ENCODE assay signal across 22 cellular contexts in the genomic region with DNA sequence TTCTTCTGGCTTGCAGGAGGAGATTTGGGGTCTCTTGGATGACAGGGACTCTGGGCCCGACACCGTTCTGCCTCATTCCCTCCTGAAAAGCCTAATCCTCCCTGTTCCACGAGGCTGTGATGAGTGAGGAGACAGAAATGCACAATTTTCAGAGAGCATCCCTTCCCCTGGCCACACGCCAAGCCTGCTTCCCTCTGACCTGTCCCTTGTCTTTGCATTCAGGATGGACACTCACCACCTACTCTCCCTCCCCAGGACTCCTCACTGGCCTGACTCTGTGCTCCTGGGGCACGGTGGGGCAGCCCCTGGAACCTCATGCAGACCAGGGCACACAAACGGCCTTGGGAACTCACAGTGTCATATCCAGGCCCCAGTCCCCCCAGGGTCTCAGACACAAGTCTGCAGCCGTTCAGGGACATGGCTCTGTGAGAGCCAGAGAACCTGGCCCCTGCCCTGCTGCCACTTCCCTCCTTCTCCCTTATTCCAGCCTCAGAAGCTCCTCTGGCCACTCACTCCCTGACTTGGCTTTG. TPM values are rescaled to one million over a fixed set of nuclear protein-coding genes. Genes with fewer than 3 reads are reported as not detected.
DNase-seq lines count a peak whose midpoint lies in the region; ATAC-seq and TF ChIP-seq lines count a peak whose summit lies in the region.
"Had no signal": no experiment of that assay in that cellular context is flagged by ENCODE, and none has a peak within 500 bp of the region (broad histone marks: within the 10 kb centered on the region; RNA-seq: fewer than 3 reads in every experiment).

No MANE protein-coding gene starts in this region.

- ATAC-seq in left ventricle myocardium superior = no peak
- ATAC-seq: A549; CD8-positive, alpha-beta T cell; HepG2 had no signal

- H3K27ac ChIP-seq in right atrium auricular region (no peak overlapping the region), brain microvascular endothelial cell (no peak overlapping the region)
- H3K27ac ChIP-seq: 22Rv1; A549; BLaER1 treated with 17β-estradiol and CSF1 and Interleukin-3, amounts not matched to agents 10 nM and 100 nM had no signal

- no peaks in the 10 kb centered on the region for H3K36me3 Mint-ChIP-seq in type B pancreatic cell
- H3K36me3 Mint-ChIP-seq: CD8-positive, alpha-beta T cell; IgD-negative memory B cell had no signal

- in situ Hi-C loops in brain microvascular endothelial cell (cut with HindIII; ENCODE audit: low pct_ligation_motif_present, low sequenced_read_pairs) = no loop called here

- no peaks in the 10 kb centered on the region for H3K4me1 ChIP-seq in right atrium auricular region
- H3K4me1 ChIP-seq: A549; BLaER1 treated with 17β-estradiol and CSF1 and Interleukin-3, amounts not matched to agents 10 nM and 100 nM; HAP-1 had no signal

- intact Hi-C loops in left ventricle myocardium superior (cut with micrococcal nuclease) = no loop called here

- no peak for TF ChIP-seq CTCF in right atrium auricular region (IDR thresholded peaks at IDR 0.05)
- no peak for TF ChIP-seq CTCF in type B pancreatic cell (conservative IDR thresholded peaks at IDR 0.05)
- no peak for TF ChIP-seq CTCF in brain microvascular endothelial cell (IDR thresholded peaks at IDR 0.05; ENCODE audit: low read depth, low read length, missing control alignments)

- H3K4me1 Mint-ChIP-seq in type B pancreatic cell (ENCODE audit: unreplicated experiment) = no peaks in the 10 kb centered on the region
- H3K4me1 Mint-ChIP-seq: B cell, IgD-negative memory B cell had no signal

- no peak overlapping the region for H3K4me3 Mint-ChIP-seq in type B pancreatic cell
- H3K4me3 Mint-ChIP-seq: B cell; CD8-positive, alpha-beta T cell; IgD-negative memory B cell had no signal

- no peaks in the 10 kb centered on the region for H3K36me3 ChIP-seq in right atrium auricular region
- H3K36me3 ChIP-seq in brain microvascular endothelial cell (replicated peaks) = no peaks in the 10 kb centered on the region
- H3K36me3 ChIP-seq: BLaER1 treated with 17β-estradiol and CSF1 and Interleukin-3, amounts not matched to agents 10 nM and 100 nM; HAP-1 had no signal

- no peaks in the 10 kb centered on the region for H3K9me3 ChIP-seq in right atrium auricular region
- H3K9me3 ChIP-seq: A549, HAP-1 had no signal

- H3K4me3 ChIP-seq in right atrium auricular region = no peak overlapping the region
- no peak overlapping the region for H3K4me3 ChIP-seq in brain microvascular endothelial cell (ENCODE audit: low read depth, low read length)
- H3K4me3 ChIP-seq: A549; BLaER1 treated with 17β-estradiol and CSF1 and Interleukin-3, amounts not matched to agents 10 nM and 100 nM; HAP-1 had no signal

- no peaks in the 10 kb centered on the region for H3K27me3 ChIP-seq in right atrium auricular region
- H3K27me3 ChIP-seq in brain microvascular endothelial cell (replicated peaks) = no peaks in the 10 kb centered on the region
- H3K27me3 ChIP-seq: BLaER1 treated with 17β-estradiol and CSF1 and Interleukin-3, amounts not matched to agents 10 nM and 100 nM had no signal

- H3K27me3 Mint-ChIP-seq in type B pancreatic cell = peaks cover 40% of the 10 kb centered on the region

- DNase-seq in right atrium auricular region (ENCODE audit: low spot score) = peak; percentile 32
- no peak for DNase-seq in left ventricle myocardium superior
- peak; percentile 81 for DNase-seq in mesenteric fat pad (ENCODE audit: low spot score)
- DNase-seq in type B pancreatic cell (ENCODE audit: extremely low spot score, unreplicated experiment) = no peak
- DNase-seq in brain microvascular endothelial cell = no peak
- DNase-seq in DMS114 treated with DMSO at 0.1 percent for 48 hours (lab: John Stamatoyannopoulos, UW; ENCODE audit: unreplicated experiment) = no peak
- DNase-seq in NCI-H2171 (lab: John Stamatoyannopoulos, UW) = no peak
- DNase-seq: Calu3; CD8-positive, alpha-beta T cell; DMS53; DND-41; EL; KG1 had no signal

- peak overlapping the region; percentile 39 for H3K27ac Mint-ChIP-seq in type B pancreatic cell
- H3K27ac Mint-ChIP-seq: B cell; CD8-positive, alpha-beta T cell; IgD-negative memory B cell had no signal

- H3K9me3 Mint-ChIP-seq in type B pancreatic cell = no peaks in the 10 kb centered on the region
- H3K9me3 Mint-ChIP-seq: CD8-positive, alpha-beta T cell had no signal

RNA-seq across cellular contexts. Expression of a gene that starts 3.5 kb away (rescaled TPM):
- not detected for total RNA-seq in right atrium auricular region
- total RNA-seq in left ventricle myocardium superior = not detected
- total RNA-seq in mesenteric fat pad = not detected
- total RNA-seq in type B pancreatic cell (ENCODE audit: low replicate concordance) = not detected in 2 replicates
- total RNA-seq: B cell; Calu3; CD8-positive, alpha-beta T cell; G401; H1; HepG2 had no signal

RNA-seq across cellular contexts. Expression of a gene that starts 21.2 kb away (rescaled TPM):
- total RNA-seq in right atrium auricular region (not detected), left ventricle myocardium superior (not detected), mesenteric fat pad (not detected), type B pancreatic cell (ENCODE audit: low replicate concordance) (not detected in 2 replicates)
- total RNA-seq: B cell; Calu3; CD8-positive, alpha-beta T cell; H1; HepG2 had no signal

RNA-seq across cellular contexts. Expression of a gene that starts 24.0 kb away (rescaled TPM):
- total RNA-seq in right atrium auricular region = not detected
- not detected for total RNA-seq in left ventricle myocardium superior
- total RNA-seq in mesenteric fat pad = not detected
- total RNA-seq in type B pancreatic cell (ENCODE audit: low replicate concordance) = 1.4 and 2.7 TPM in 2 replicates
- total RNA-seq: B cell; Calu3; CD8-positive, alpha-beta T cell; G401; H1; HepG2 had no signal

RNA-seq across cellular contexts. Expression of a gene that starts 54.1 kb away (rescaled TPM):
- total RNA-seq in right atrium auricular region (not detected), left ventricle myocardium superior (not detected), mesenteric fat pad (0.19 TPM), type B pancreatic cell (ENCODE audit: low replicate concordance) (not detected in 2 replicates)
- total RNA-seq: B cell; Calu3; CD8-positive, alpha-beta T cell; G401; HepG2 had no signal

Comparison
In these comparisons a context has a peak if more than half of its experiments do, and no peak if none do; other contexts are left out.
1. DNase-seq: peak in right atrium auricular region (single experiment) and mesenteric fat pad (single experiment); none in left ventricle myocardium superior (single experiment), type B pancreatic cell (single experiment), brain microvascular endothelial cell (single experiment), DMS114 treated with DMSO at 0.1 percent for 48 hours (single experiment) and NCI-H2171 (single experiment).